In genomic region chr10:43110318-43111071, GRCh38 we compare ENCODE assay signal across 10 cellular contexts. TPM values are rescaled to one million over a fixed set of nuclear protein-coding genes. Genes with fewer than 3 reads are reported as not detected.
A peak's percentile ranks its signal among the peaks of the same experiment; 100 is the strongest.
DNase-seq lines count a peak whose midpoint lies in the region; ATAC-seq and TF ChIP-seq lines count a peak whose summit lies in the region.
"Had no signal": no experiment of that assay in that cellular context is flagged by ENCODE, and none has a peak within 500 bp of the region (broad histone marks: within the 10 kb centered on the region; RNA-seq: fewer than 3 reads in every experiment).

No MANE protein-coding gene starts in this region.

- no peaks in the 10 kb centered on the region for H3K36me3 Mint-ChIP-seq in glutamatergic neuron (ENCODE audit: unreplicated experiment)

- peak; percentile 14 for TF ChIP-seq CTCF in AG10803 (conservative IDR thresholded peaks at IDR 0.05; ENCODE audit: low read length)
- TF ChIP-seq CTCF in glutamatergic neuron (IDR thresholded peaks at IDR 0.05; ENCODE audit: partially characterized antibody, unreplicated experiment) = no peak

- ATAC-seq in GM19463 (IDR thresholded peaks at IDR 0.05; ENCODE audit: unreplicated experiment) (peak; percentile 69), HG03442 (IDR thresholded peaks at IDR 0.05; ENCODE audit: unreplicated experiment) (peak; percentile 59)

- H3K4me1 Mint-ChIP-seq in glutamatergic neuron (ENCODE audit: low read depth, unreplicated experiment) = no peaks in the 10 kb centered on the region
- H3K4me1 Mint-ChIP-seq: neural crest cell had no signal

- H3K4me3 Mint-ChIP-seq in glutamatergic neuron (ENCODE audit: unreplicated experiment) = no peak overlapping the region
- H3K4me3 Mint-ChIP-seq: neural crest cell had no signal

- H3K27ac Mint-ChIP-seq in glutamatergic neuron (ENCODE audit: unreplicated experiment) = no peak overlapping the region

- H3K27me3 Mint-ChIP-seq in glutamatergic neuron (ENCODE audit: unreplicated experiment) = peaks cover 2% of the 10 kb centered on the region

- H3K9me3 Mint-ChIP-seq in glutamatergic neuron (ENCODE audit: unreplicated experiment) = peaks cover 3% of the 10 kb centered on the region
- H3K9me3 Mint-ChIP-seq: neural crest cell had no signal

- no peak overlapping the region for H3K4me3 ChIP-seq in AG10803 (ENCODE audit: low read length)

- DNase-seq in AG10803 (ENCODE audit: low read depth) = peak; percentile 87
- DNase-seq in glutamatergic neuron = peak; percentile 14
- no peak for DNase-seq in stimulated activated CD4-positive, alpha-beta T cell treated with anti-CD3 and anti-CD28 coated beads, Interleukin-15, amount 100 ng/mL, for 24 hours
- no peak for DNase-seq in NCI-H187 treated with DMSO at 0.1 percent for 48 hours (lab: John Stamatoyannopoulos, UW)
- DNase-seq in cortex of kidney (lab: John Stamatoyannopoulos, UW) = no peak
- no peak for DNase-seq in D341Med (ENCODE audit: low spot score)
- DNase-seq: cerebellar nuclear complex had no signal

RNA-seq across cellular contexts. Expression of gene CSGALNACT2, which starts 27.8 kb away (rescaled TPM):
- total RNA-seq in glutamatergic neuron (ENCODE audit: unreplicated experiment) = 28.3 TPM

RNA-seq across cellular contexts. Expression of gene RET, which starts 33.6 kb away (rescaled TPM):
- total RNA-seq in glutamatergic neuron (ENCODE audit: unreplicated experiment) = 34.7 TPM

Comparison
In these comparisons a context has a peak if more than half of its experiments do, and no peak if none do; other contexts are left out.
1. DNase-seq: peak in AG10803 (single experiment) and glutamatergic neuron (single experiment); none in stimulated activated CD4-positive, alpha-beta T cell treated with anti-CD3 and anti-CD28 coated beads, Interleukin-15, amount 100 ng/mL, for 24 hours (single experiment), NCI-H187 treated with DMSO at 0.1 percent for 48 hours (single experiment), cortex of kidney (single experiment) and D341Med (single experiment).